14 cellular contexts compared by ENCODE assay signal in genomic region chr4:90842960-90843359, GRCh38.
A peak's percentile ranks its signal among the peaks of the same experiment; 100 is the strongest.
DNase-seq lines count a peak whose midpoint lies in the region; ATAC-seq and TF ChIP-seq lines count a peak whose summit lies in the region.
"Had no signal": no experiment of that assay in that cellular context is flagged by ENCODE, and none has a peak within 500 bp of the region (broad histone marks: within the 10 kb centered on the region; RNA-seq: fewer than 3 reads in every experiment).

No MANE protein-coding gene starts in this region.

- no peak for TF ChIP-seq CTCF in kidney epithelial cell (IDR thresholded peaks at IDR 0.05; ENCODE audit: insufficient read depth, low read length, poor library complexity, severe bottlenecking)

- H3K36me3 ChIP-seq in kidney epithelial cell (ENCODE audit: control insufficient read depth, insufficient read depth, low read length): no peaks in the 10 kb centered on the region

- no peaks in the 10 kb centered on the region for H3K27me3 Mint-ChIP-seq in T-helper 2 cell treated with Interferon-gamma antibody and Interleukin-4, amounts not matched to agents 5 μg/mL and 100 μg/mL, for 36 hours (ENCODE audit: low read depth)
- H3K27me3 Mint-ChIP-seq: CD4-positive, CD25-positive, alpha-beta regulatory T cell; natural killer cell treated with Interleukin-12 subunit alpha and Interleukin-12 subunit beta and Interleukin-15 and Interleukin-18, amount 100 ng/mL, for 72 hours; type B pancreatic cell had no signal

- no peaks in the 10 kb centered on the region for H3K4me1 Mint-ChIP-seq in T-helper 2 cell treated with Interferon-gamma antibody and Interleukin-4, amounts not matched to agents 5 μg/mL and 100 μg/mL, for 36 hours (ENCODE audit: low read depth)
- H3K4me1 Mint-ChIP-seq: CD4-positive, CD25-positive, alpha-beta regulatory T cell had no signal

- no peaks in the 10 kb centered on the region for H3K36me3 Mint-ChIP-seq in T-helper 2 cell treated with Interferon-gamma antibody and Interleukin-4, amounts not matched to agents 5 μg/mL and 100 μg/mL, for 36 hours (ENCODE audit: low read depth)
- H3K36me3 Mint-ChIP-seq: CD4-positive, CD25-positive, alpha-beta regulatory T cell; natural killer cell treated with Interleukin-12 subunit alpha and Interleukin-12 subunit beta and Interleukin-15 and Interleukin-18, amount 100 ng/mL, for 72 hours; type B pancreatic cell had no signal

- intact Hi-C loops in head of caudate nucleus (cut with DNase I) (no loop called here), Right ventricle myocardium inferior (cut with DNase I) (no loop called here)

- ATAC-seq in GM18861 (IDR thresholded peaks at IDR 0.05; ENCODE audit: unreplicated experiment) (peak; percentile 99), GM21717 (IDR thresholded peaks at IDR 0.05; ENCODE audit: unreplicated experiment) (peak; percentile 97), HG03196 (IDR thresholded peaks at IDR 0.05; ENCODE audit: unreplicated experiment) (peak; percentile 97), Right ventricle myocardium inferior (no peak)
- ATAC-seq: natural killer cell treated with Interleukin-12 subunit alpha and Interleukin-12 subunit beta and Interleukin-15 and Interleukin-18, amount 100 ng/mL, for 72 hours had no signal

- H3K9me3 Mint-ChIP-seq in T-helper 2 cell treated with Interferon-gamma antibody and Interleukin-4, amounts not matched to agents 5 μg/mL and 100 μg/mL, for 36 hours: peaks cover 4% of the 10 kb centered on the region

- no peaks in the 10 kb centered on the region for H3K27me3 ChIP-seq in kidney epithelial cell (ENCODE audit: control insufficient read depth, insufficient read depth, low read length)

- no peak overlapping the region for H3K4me3 ChIP-seq in kidney epithelial cell (ENCODE audit: low read depth, low read length)

- peak; percentile 29 for DNase-seq in kidney epithelial cell (ENCODE audit: low read depth)
- DNase-seq in T-helper 2 cell treated with Interferon-gamma antibody and Interleukin-4, amounts not matched to agents 5 μg/mL and 100 μg/mL, for 36 hours (ENCODE audit: low spot score): no peak
- DNase-seq in head of caudate nucleus: no peak
- no peak for DNase-seq in dedifferentiated amniotic fluid mesenchymal stem cell (ENCODE audit: extremely low spot score)
- no peak for DNase-seq in Right ventricle myocardium inferior (ENCODE audit: missing footprints)
- DNase-seq: CD4-positive, CD25-positive, alpha-beta regulatory T cell; glutamatergic neuron; NCI-H526 treated with DMSO at 0.1 percent for 48 hours had no signal

- no peak overlapping the region for H3K4me3 Mint-ChIP-seq in T-helper 2 cell treated with Interferon-gamma antibody and Interleukin-4, amounts not matched to agents 5 μg/mL and 100 μg/mL, for 36 hours
- H3K4me3 Mint-ChIP-seq: CD4-positive, CD25-positive, alpha-beta regulatory T cell; natural killer cell treated with Interleukin-12 subunit alpha and Interleukin-12 subunit beta and Interleukin-15 and Interleukin-18, amount 100 ng/mL, for 72 hours; T-helper 1 cell treated with Interleukin-12 subunit alpha and Interleukin-12 subunit beta and Interleukin-4 antibody, amounts not matched to agents 30 μg/mL and 1 μg/mL, for 36 hours; type B pancreatic cell had no signal

- no peak overlapping the region for H3K27ac Mint-ChIP-seq in T-helper 2 cell treated with Interferon-gamma antibody and Interleukin-4, amounts not matched to agents 5 μg/mL and 100 μg/mL, for 36 hours
- H3K27ac Mint-ChIP-seq: CD4-positive, CD25-positive, alpha-beta regulatory T cell; natural killer cell treated with Interleukin-12 subunit alpha and Interleukin-12 subunit beta and Interleukin-15 and Interleukin-18, amount 100 ng/mL, for 72 hours; T-helper 1 cell treated with Interleukin-12 subunit alpha and Interleukin-12 subunit beta and Interleukin-4 antibody, amounts not matched to agents 30 μg/mL and 1 μg/mL, for 36 hours; type B pancreatic cell had no signal
